25 cellular contexts compared by ENCODE assay signal in genomic region chr3:110856916-110857315, GRCh38.
"Had no signal": no experiment of that assay in that cellular context is flagged by ENCODE, and none has a peak within 500 bp of the region (broad histone marks: within the 10 kb centered on the region; RNA-seq: fewer than 3 reads in every experiment).

No MANE protein-coding gene starts in this region.

- H3K9me3 ChIP-seq: MG63, SK-N-SH had no signal

- H3K4me3 ChIP-seq: MG63 had no signal

- H3K27ac ChIP-seq: HL-60, RWPE1 had no signal

- H3K9ac ChIP-seq: SK-N-SH had no signal

- DNase-seq: IMR-90; Karpas-422; KG1; MG63; NCI-H1092; NCI-H1417; NCI-H1436 treated with DMSO at 0.1 percent for 48 hours; NCI-H1694; NCI-H187 treated with DMSO at 0.1 percent for 48 hours; NCI-H2029 treated with DMSO at 0.1 percent for 48 hours; NCI-H2107; NCI-H2171 treated with DMSO at 0.1 percent for 48 hours; NCI-H345; NCI-H446 treated with DMSO at 0.1 percent for 48 hours; NCI-H510A treated with DMSO at 0.1 percent for 48 hours; NCI-H526; NCI-H748 treated with DMSO at 0.1 percent for 48 hours; NK-92 treated with Interleukin-12 subunit alpha and Interleukin-12 subunit beta, amount 100 ng/mL, for 24 hours; PC-3; SHP77; SK-N-SH; SW 1271; T-cell had no signal

- H3K36me3 ChIP-seq: MG63 had no signal

- H3K4me2 ChIP-seq: SK-N-SH had no signal

- H3K27me3 ChIP-seq: MG63 had no signal
